ENCODE assay signal across 9 cellular contexts in genomic region chr20:31606678-31606927, GRCh38. TPM values are rescaled to one million over a fixed set of nuclear protein-coding genes. Genes with fewer than 3 reads are reported as not detected.
DNase-seq lines count a peak whose midpoint lies in the region; ATAC-seq and TF ChIP-seq lines count a peak whose summit lies in the region.
"Had no signal": no experiment of that assay in that cellular context is flagged by ENCODE, and none has a peak within 500 bp of the region (broad histone marks: within the 10 kb centered on the region; RNA-seq: fewer than 3 reads in every experiment).

No MANE protein-coding gene starts in this region.

- H3K27me3 ChIP-seq in cardiac muscle cell (no peaks in the 10 kb centered on the region), vagina (no peaks in the 10 kb centered on the region)

- intact Hi-C loops in Right ventricle myocardium inferior (cut with DNase I), result no loop called here
- intact Hi-C loops in vagina (cut with DNase I), result no loop called here

- no peak for TF ChIP-seq POLR2A in vagina (IDR thresholded peaks at IDR 0.05)

- no peaks in the 10 kb centered on the region for H3K9me3 ChIP-seq in cardiac muscle cell (ENCODE audit: low read depth)
- no peaks in the 10 kb centered on the region for H3K9me3 ChIP-seq in mesodermal cell (ENCODE audit: control insufficient read depth, low read length)
- no peaks in the 10 kb centered on the region for H3K9me3 ChIP-seq in vagina

- H3K4me1 ChIP-seq in cardiac muscle cell (ENCODE audit: low read depth) (peaks cover 28% of the 10 kb centered on the region), mesodermal cell (ENCODE audit: control insufficient read depth, insufficient read depth, low read length, poor library complexity, severe bottlenecking) (peaks cover 33% of the 10 kb centered on the region), vagina (peaks cover 73% of the 10 kb centered on the region)

- H3K4me3 ChIP-seq in cardiac muscle cell (peak overlapping the region; percentile 82), mesodermal cell (ENCODE audit: extremely low read depth, insufficient read depth, low read length, poor library complexity, severe bottlenecking) (peak overlapping the region; percentile 91), vagina (peak overlapping the region; percentile 71 to 96)

- DNase-seq in cardiac muscle cell (ENCODE audit: low read depth in 1 of 2, low spot score in 1 of 2) (peak in 1 of 2 donors; percentile 23), Right ventricle myocardium inferior (ENCODE audit: missing footprints) (no peak), caudate nucleus (lab: John Stamatoyannopoulos, UW) (no peak), vagina (ENCODE audit: extremely low spot score in 2 of 2) (no peak), SW480 (ENCODE audit: low spot score) (no peak), foreskin melanocyte (no peak)

- H3K27ac ChIP-seq in cardiac muscle cell, result peak overlapping the region; percentile 99
- peak overlapping the region; percentile 69 for H3K27ac ChIP-seq in caudate nucleus (ENCODE audit: low read depth, low read length)
- H3K27ac ChIP-seq in mesodermal cell (ENCODE audit: low read depth, low read length, severe bottlenecking), result peak overlapping the region; percentile 99
- H3K27ac ChIP-seq in vagina, result peak overlapping the region; percentile 77

- no peak for TF ChIP-seq CTCF in cardiac muscle cell (IDR thresholded peaks at IDR 0.05; ENCODE audit: low read depth, low read length)
- TF ChIP-seq CTCF in vagina (IDR thresholded peaks at IDR 0.05), result no peak

- no peak for ATAC-seq in Right ventricle myocardium inferior
- ATAC-seq in HG03108 (IDR thresholded peaks at IDR 0.05; ENCODE audit: unreplicated experiment), result no peak

- H3K36me3 ChIP-seq in cardiac muscle cell (no peaks in the 10 kb centered on the region), mesodermal cell (ENCODE audit: control insufficient read depth, insufficient read depth, low read length) (peaks cover 19% of the 10 kb centered on the region), vagina (no peaks in the 10 kb centered on the region)

- WGBS in mesodermal cell (ENCODE audit: insufficient coverage in 2 of 2), 2 experiments, result 0% methylated on average over 1 of the region's 1 CpG; no CpG with 5 or more reads in 1 of the 2 experiments

RNA-seq across cellular contexts. Expression of gene ID1, which starts 1.5 kb away (rescaled TPM):
- total RNA-seq in cardiac muscle cell, result 596 and 766 TPM in 2 replicates
- 152 and 223 TPM in 2 replicates for polyA plus RNA-seq in cardiac muscle cell
- total RNA-seq in Right ventricle myocardium inferior, result 98.9 TPM
- polyA plus RNA-seq in mesodermal cell (2013, experiment 1 of 2), result 455 TPM
- 320 TPM for polyA plus RNA-seq in mesodermal cell (2013, experiment 2 of 2)
- 1,190 TPM for total RNA-seq in vagina

RNA-seq across cellular contexts. Expression of gene COX4I2, which starts 31.1 kb away (rescaled TPM):
- total RNA-seq in cardiac muscle cell (not detected in 2 replicates), Right ventricle myocardium inferior (7.1 TPM), vagina (2.5 TPM)
- 0.81 and 0.97 TPM in 2 replicates for polyA plus RNA-seq in cardiac muscle cell
- polyA plus RNA-seq in mesodermal cell (2013, experiment 1 of 2), result not detected
- polyA plus RNA-seq in mesodermal cell (2013, experiment 2 of 2), result not detected
- total RNA-seq: T-helper 1 cell treated with Interleukin-12 subunit alpha and Interleukin-12 subunit beta and Interleukin-4 antibody, amounts not matched to agents 30 ng/mL and 1 ng/mL, for 36 hours had no signal
